In genomic region chr7:983182-984071, GRCh38 we compare ENCODE assay signal across 1 cellular context.
TF ChIP-seq lines count a peak whose summit lies in the region.

No MANE protein-coding gene starts in this region.

TF ChIP-seq in K562, 482 proteins besides CTCF, POLR2A, EP300 and RAD21 (continued from another document):
- TF ChIP-seq ZNF280B (CRISPR knock-in tag; IDR thresholded peaks at IDR 0.05) (no peak), PML (IDR thresholded peaks at IDR 0.05; ENCODE audit: low read length) (no peak), HMG20B (CRISPR knock-in tag; IDR thresholded peaks at IDR 0.05) (no peak), RFX7 (CRISPR knock-in tag; IDR thresholded peaks at IDR 0.05) (no peak), SAP30 (IDR thresholded peaks at IDR 0.05; ENCODE audit: borderline replicate concordance, insufficient read depth, low read depth, low read length, poor library complexity, severe bottlenecking) (no peak)
